Comparison of ENCODE assay signal across 8 cellular contexts in the genomic region with DNA sequence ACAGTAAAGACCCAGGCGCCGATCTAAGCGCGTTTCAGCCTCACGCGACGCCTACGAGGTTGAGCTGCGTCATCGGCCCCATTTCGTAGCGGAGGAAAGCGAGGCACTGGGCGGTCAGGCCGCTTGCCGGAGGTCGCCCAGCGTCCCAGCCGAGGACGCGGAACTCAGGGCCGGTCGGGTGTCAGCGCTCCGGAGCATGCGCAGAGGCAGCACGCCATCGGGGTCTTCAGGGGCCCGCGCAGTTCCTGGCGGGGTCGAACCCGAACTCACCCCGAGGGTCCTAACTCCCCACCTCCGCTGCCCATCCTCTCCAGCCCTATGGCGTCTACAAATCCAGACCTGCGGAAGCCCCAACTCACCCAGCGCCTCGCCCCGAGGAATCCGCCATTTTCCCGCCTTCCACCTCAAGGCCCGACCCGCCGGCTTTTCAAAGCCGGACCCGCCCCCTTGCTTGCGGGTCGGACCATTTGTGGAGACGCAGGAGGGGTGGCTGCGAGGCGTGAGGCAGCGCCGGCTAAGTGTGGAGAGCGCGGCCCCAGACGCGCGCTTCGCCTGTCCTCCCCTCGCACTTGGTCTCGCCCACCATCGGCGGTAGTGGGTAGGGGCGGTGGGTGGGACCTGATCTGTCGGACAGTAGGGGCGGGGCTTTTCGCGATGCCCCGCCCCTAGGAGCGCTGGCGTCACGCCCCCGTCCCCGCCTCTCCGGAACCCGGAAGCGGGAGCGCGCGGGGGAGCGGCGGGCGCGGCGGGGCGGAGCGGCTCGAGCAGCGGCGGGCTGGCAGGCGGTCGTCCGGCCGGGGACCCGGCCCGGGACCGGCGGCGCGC. TPM values are rescaled to one million over a fixed set of nuclear protein-coding genes. Genes with fewer than 3 reads are reported as not detected.
A peak's percentile ranks its signal among the peaks of the same experiment; 100 is the strongest.
DNase-seq lines count a peak whose midpoint lies in the region; ATAC-seq and TF ChIP-seq lines count a peak whose summit lies in the region.

A gene with protein sequence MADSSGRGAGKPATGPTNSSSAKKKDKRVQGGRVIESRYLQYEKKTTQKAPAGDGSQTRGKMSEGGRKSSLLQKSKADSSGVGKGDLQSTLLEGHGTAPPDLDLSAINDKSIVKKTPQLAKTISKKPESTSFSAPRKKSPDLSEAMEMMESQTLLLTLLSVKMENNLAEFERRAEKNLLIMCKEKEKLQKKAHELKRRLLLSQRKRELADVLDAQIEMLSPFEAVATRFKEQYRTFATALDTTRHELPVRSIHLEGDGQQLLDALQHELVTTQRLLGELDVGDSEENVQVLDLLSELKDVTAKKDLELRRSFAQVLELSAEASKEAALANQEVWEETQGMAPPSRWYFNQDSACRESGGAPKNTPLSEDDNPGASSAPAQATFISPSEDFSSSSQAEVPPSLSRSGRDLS (minus strand): TSS at position 418 of the 825 bp plus-strand sequence. CDS start 30 bp downstream, at position 388.
A gene with protein sequence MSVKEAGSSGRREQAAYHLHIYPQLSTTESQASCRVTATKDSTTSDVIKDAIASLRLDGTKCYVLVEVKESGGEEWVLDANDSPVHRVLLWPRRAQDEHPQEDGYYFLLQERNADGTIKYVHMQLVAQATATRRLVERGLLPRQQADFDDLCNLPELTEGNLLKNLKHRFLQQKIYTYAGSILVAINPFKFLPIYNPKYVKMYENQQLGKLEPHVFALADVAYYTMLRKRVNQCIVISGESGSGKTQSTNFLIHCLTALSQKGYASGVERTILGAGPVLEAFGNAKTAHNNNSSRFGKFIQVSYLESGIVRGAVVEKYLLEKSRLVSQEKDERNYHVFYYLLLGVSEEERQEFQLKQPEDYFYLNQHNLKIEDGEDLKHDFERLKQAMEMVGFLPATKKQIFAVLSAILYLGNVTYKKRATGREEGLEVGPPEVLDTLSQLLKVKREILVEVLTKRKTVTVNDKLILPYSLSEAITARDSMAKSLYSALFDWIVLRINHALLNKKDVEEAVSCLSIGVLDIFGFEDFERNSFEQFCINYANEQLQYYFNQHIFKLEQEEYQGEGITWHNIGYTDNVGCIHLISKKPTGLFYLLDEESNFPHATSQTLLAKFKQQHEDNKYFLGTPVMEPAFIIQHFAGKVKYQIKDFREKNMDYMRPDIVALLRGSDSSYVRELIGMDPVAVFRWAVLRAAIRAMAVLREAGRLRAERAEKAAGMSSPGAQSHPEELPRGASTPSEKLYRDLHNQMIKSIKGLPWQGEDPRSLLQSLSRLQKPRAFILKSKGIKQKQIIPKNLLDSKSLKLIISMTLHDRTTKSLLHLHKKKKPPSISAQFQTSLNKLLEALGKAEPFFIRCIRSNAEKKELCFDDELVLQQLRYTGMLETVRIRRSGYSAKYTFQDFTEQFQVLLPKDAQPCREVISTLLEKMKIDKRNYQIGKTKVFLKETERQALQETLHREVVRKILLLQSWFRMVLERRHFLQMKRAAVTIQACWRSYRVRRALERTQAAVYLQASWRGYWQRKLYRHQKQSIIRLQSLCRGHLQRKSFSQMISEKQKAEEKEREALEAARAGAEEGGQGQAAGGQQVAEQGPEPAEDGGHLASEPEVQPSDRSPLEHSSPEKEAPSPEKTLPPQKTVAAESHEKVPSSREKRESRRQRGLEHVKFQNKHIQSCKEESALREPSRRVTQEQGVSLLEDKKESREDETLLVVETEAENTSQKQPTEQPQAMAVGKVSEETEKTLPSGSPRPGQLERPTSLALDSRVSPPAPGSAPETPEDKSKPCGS (N-terminal part only) (plus strand): TSS at position 743 of the 825 bp plus-strand sequence. CDS start 25,941 bp downstream, outside the sequence.

- peak within 1 kb of the TSS; percentile 98 for H3K27ac ChIP-seq in OCI-LY1 (ENCODE audit: low read depth, low read length, poor library complexity, severe bottlenecking)

- H3F3A ChIP-seq in OCI-LY1 (ENCODE audit: insufficient read depth, low read length), result no peaks in the 10 kb centered on the region

- peak within 1 kb of the TSS; percentile 93 for H3K4me3 ChIP-seq in OCI-LY1 (ENCODE audit: low read depth, low read length, poor library complexity, severe bottlenecking)

- peak; percentile 99 for DNase-seq in D341Med (ENCODE audit: low spot score)
- DNase-seq in HuH-7 (ENCODE audit: low spot score), result peak; percentile 93
- peak; percentile 99 for DNase-seq in activated CD8-positive, alpha-beta memory T cell treated with anti-CD3 and anti-CD28 coated beads, Interleukin-2, amount 50 U/mL, for 24 hours (ENCODE audit: extremely low read depth)
- DNase-seq in mesenteric fat pad (ENCODE audit: low spot score), result peak; percentile 99
- DNase-seq in stimulated activated CD8-positive, alpha-beta memory T cell treated with anti-CD3 and anti-CD28 coated beads, Interleukin-15, amount 100 ng/mL, for 1 hour (ENCODE audit: low read depth), result peak; percentile 98

- in situ Hi-C loops in endometrial microvascular endothelial cells (cut with HindIII; ENCODE audit: inconsistent ontology term, low pct_unique_long_range_greater_than_20kb, low sequenced_read_pairs), result no loop called here

- peak within 1 kb of the TSS; percentile 97 for H3K9ac ChIP-seq in OCI-LY1 (ENCODE audit: low read length)

- ATAC-seq in GM21515 (IDR thresholded peaks at IDR 0.05; ENCODE audit: unreplicated experiment), result peak; percentile 74

- no peaks in the 10 kb centered on the region for H3K27me3 ChIP-seq in OCI-LY1 (ENCODE audit: insufficient read depth, low read length)

- no peak for TF ChIP-seq CTCF in OCI-LY1 (IDR thresholded peaks at IDR 0.05; ENCODE audit: low read length)

- H2AFZ ChIP-seq in OCI-LY1 (ENCODE audit: low read length), result no peak within 1 kb of the TSS

- H3K36me3 ChIP-seq in OCI-LY1 (ENCODE audit: insufficient read depth, low read length), result peaks cover 33% of the 10 kb centered on the region

- H3K4me2 ChIP-seq in OCI-LY1 (ENCODE audit: low read length), result peak within 1 kb of the TSS; percentile 86

- H3K9me2 ChIP-seq in OCI-LY1 (ENCODE audit: low read depth, low read length), result no peaks in the 10 kb centered on the region

- H3K79me2 ChIP-seq in OCI-LY1 (ENCODE audit: insufficient read depth, low read length), result peaks cover 35% of the 10 kb centered on the region

- no peaks in the 10 kb centered on the region for H4K20me1 ChIP-seq in OCI-LY1 (ENCODE audit: insufficient read depth, low read length)

- peaks cover 76% of the 10 kb centered on the region for H3K4me1 ChIP-seq in OCI-LY1 (ENCODE audit: insufficient read depth, low read length, severe bottlenecking)

- no peaks in the 10 kb centered on the region for H3K9me3 ChIP-seq in OCI-LY1 (ENCODE audit: low read length)

RNA-seq across cellular contexts. Expression of the first gene that starts in this region (rescaled TPM):
- 14.2 TPM for total RNA-seq in endometrial microvascular endothelial cells (ENCODE audit: inconsistent ontology term)
- total RNA-seq in mesenteric fat pad, result 7.2 TPM

RNA-seq across cellular contexts. Expression of the second gene that starts in this region (rescaled TPM):
- 60.7 TPM for total RNA-seq in endometrial microvascular endothelial cells (ENCODE audit: inconsistent ontology term)
- 103 TPM for total RNA-seq in mesenteric fat pad

Comparison
In these comparisons a context has a peak if more than half of its experiments do, and no peak if none do; other contexts are left out.
1. Peak in every context shown above with its lines: DNase-seq, ATAC-seq, H3K4me3 ChIP-seq and H3K27ac ChIP-seq.